Comparison of ENCODE assay signal across 8 cellular contexts in genomic region chr19:10644351-10645007, GRCh38. TPM values are rescaled to one million over a fixed set of nuclear protein-coding genes. Genes with fewer than 3 reads are reported as not detected.
A peak's percentile ranks its signal among the peaks of the same experiment; 100 is the strongest.
DNase-seq lines count a peak whose midpoint lies in the region; ATAC-seq and TF ChIP-seq lines count a peak whose summit lies in the region.

No MANE protein-coding gene starts in this region.

- CTCF ChIA-PET in AG04449 (lab: Yijun Ruan, JAX), result interaction anchor here (0.6 to 13.9 kb wide), 37 partner anchors 8 to 252 kb away, joined by 3 to 644 read pairs (median 5); partner anchors contain the start of genes CDKN2D, KRI1 and SLC44A2
- CTCF ChIA-PET in activated CD4-positive, alpha-beta T cell treated with anti-CD3 and anti-CD28 coated beads for 36 hours (lab: Charles Lee), result interaction anchor here (0.5 to 13.4 kb wide), 33 partner anchors 9 to 686 kb away, joined by 3 to 239 read pairs (median 4); partner anchors contain the start of genes KRI1 and QTRT1

- H3K27me3 Mint-ChIP-seq in activated CD4-positive, alpha-beta T cell treated with anti-CD3 and anti-CD28 coated beads for 36 hours, result no peaks in the 10 kb centered on the region

- peak; percentile 87 for ATAC-seq in activated CD4-positive, alpha-beta T cell treated with anti-CD3 and anti-CD28 coated beads for 36 hours
- ATAC-seq in HG02588 (IDR thresholded peaks at IDR 0.05; ENCODE audit: unreplicated experiment), result no peak

- POLR2A ChIA-PET in AG04449 (lab: Yijun Ruan, JAX), result no interaction called here
- POLR2A ChIA-PET in activated CD4-positive, alpha-beta T cell treated with anti-CD3 and anti-CD28 coated beads for 36 hours (lab: Charles Lee), result interaction anchor here (0.6 to 1.0 kb wide), 5 partner anchors 56 to 65 kb away, joined by 3 to 7 read pairs (median 4); no protein-coding TSS in a partner anchor

- TF ChIP-seq CTCF in AG04449 (IDR thresholded peaks at IDR 0.05; ENCODE audit: insufficient read depth, low read length, missing control alignments), result peak; percentile 93
- peak; percentile 87 for TF ChIP-seq CTCF in GM20000 (IDR thresholded peaks at IDR 0.05; ENCODE audit: extremely low read depth, missing control alignments)

- DNase-seq in AG04449 (ENCODE audit: low read depth, low spot score) (no peak), GM20000 (ENCODE audit: low spot score) (peak; percentile 86), NCI-H446 (lab: John Stamatoyannopoulos, UW) (peak; percentile 41 to 76), cerebellar cortex (ENCODE audit: low spot score) (peak; percentile 79), kidney tubule cell (ENCODE audit: low spot score) (peak; percentile 76)
- DNase-seq in activated CD4-positive, alpha-beta T cell treated with anti-CD3 and anti-CD28 coated beads for 36 hours, result peak; percentile 91
- DNase-seq in stimulated activated CD4-positive, alpha-beta T cell treated with anti-CD3 and anti-CD28 coated beads, Interleukin-2, amount 100 ng/mL, for 24 hours, result peak; percentile 88 to 89

- no peak overlapping the region for H3K4me3 Mint-ChIP-seq in activated CD4-positive, alpha-beta T cell treated with anti-CD3 and anti-CD28 coated beads for 36 hours

- peaks cover 12% of the 10 kb centered on the region for H3K36me3 Mint-ChIP-seq in activated CD4-positive, alpha-beta T cell treated with anti-CD3 and anti-CD28 coated beads for 36 hours (ENCODE audit: low read depth)

- no peak overlapping the region for H3K4me3 ChIP-seq in AG04449 (ENCODE audit: low read depth, low read length)

- no peaks in the 10 kb centered on the region for H3K9me3 Mint-ChIP-seq in activated CD4-positive, alpha-beta T cell treated with anti-CD3 and anti-CD28 coated beads for 36 hours (ENCODE audit: low read depth)

- intact Hi-C loops in activated CD4-positive, alpha-beta T cell treated with anti-CD3 and anti-CD28 coated beads for 36 hours (cut with DNase I, micrococcal nuclease), result loop anchor here (1.0 to 5.0 kb wide), 2 partner anchors 42 to 63 kb away; no protein-coding TSS in a partner anchor

- no peak overlapping the region for H3K27ac Mint-ChIP-seq in activated CD4-positive, alpha-beta T cell treated with anti-CD3 and anti-CD28 coated beads for 36 hours

- peaks cover 30% of the 10 kb centered on the region for H3K4me1 Mint-ChIP-seq in activated CD4-positive, alpha-beta T cell treated with anti-CD3 and anti-CD28 coated beads for 36 hours

RNA-seq across cellular contexts. Expression of gene ILF3, which starts 9.7 kb away (rescaled TPM):
- total RNA-seq in activated CD4-positive, alpha-beta T cell treated with anti-CD3 and anti-CD28 coated beads for 36 hours, result 100 to 1,000 TPM; 433 to 570 TPM

RNA-seq across cellular contexts. Expression of gene SLC44A2, which starts 19.1 kb away (rescaled TPM):
- 100 to 1,000 TPM in 1 of 2 experiments, 10 to 100 TPM in 1; 80.3 to 105 TPM for total RNA-seq in activated CD4-positive, alpha-beta T cell treated with anti-CD3 and anti-CD28 coated beads for 36 hours

RNA-seq across cellular contexts. Expression of gene QTRT1, which starts 56.8 kb away (rescaled TPM):
- total RNA-seq in activated CD4-positive, alpha-beta T cell treated with anti-CD3 and anti-CD28 coated beads for 36 hours, result 10 to 100 TPM; 51.5 to 52.8 TPM

RNA-seq across cellular contexts. Expression of gene AP1M2, which starts 57.4 kb away (rescaled TPM):
- not detected for total RNA-seq in activated CD4-positive, alpha-beta T cell treated with anti-CD3 and anti-CD28 coated beads for 36 hours
